9 cellular contexts compared by ENCODE assay signal in genomic region chr1:229253170-229253974, GRCh38. TPM values are rescaled to one million over a fixed set of nuclear protein-coding genes. Genes with fewer than 3 reads are reported as not detected.
DNase-seq lines count a peak whose midpoint lies in the region; ATAC-seq and TF ChIP-seq lines count a peak whose summit lies in the region.
"Had no signal": no experiment of that assay in that cellular context is flagged by ENCODE, and none has a peak within 500 bp of the region (broad histone marks: within the 10 kb centered on the region; RNA-seq: fewer than 3 reads in every experiment).

No MANE protein-coding gene starts in this region.

- H3K4me3 ChIP-seq in Peyer's patch (peak overlapping the region in 1 of 4 donors; percentile 35), epithelial cell of esophagus (ENCODE audit: low read length) (no peak overlapping the region)
- H3K4me3 ChIP-seq: SJSA1 had no signal

- DNase-seq in ELR (ENCODE audit: low read depth) (peak; percentile 43), Peyer's patch (peak in 1 of 3 donors; percentile 75), epithelial cell of esophagus (ENCODE audit: low read depth) (peak; percentile 83), superior temporal gyrus (ENCODE audit: extremely low spot score) (peak; percentile 33), pons (ENCODE audit: low spot score) (no peak), T-helper 9 cell (no peak), globus pallidus (ENCODE audit: low spot score) (no peak)

- H3K27ac ChIP-seq in Peyer's patch, result peak overlapping the region; percentile 47 to 80 (median 50)
- H3K27ac ChIP-seq: SJSA1 had no signal

- no peaks in the 10 kb centered on the region for H3K9me3 ChIP-seq in Peyer's patch
- H3K9me3 ChIP-seq: SJSA1 had no signal

- no peak for TF ChIP-seq POLR2A in Peyer's patch (IDR thresholded peaks at IDR 0.05)

- H3K36me3 ChIP-seq in Peyer's patch, result no peaks in the 10 kb centered on the region
- H3K36me3 ChIP-seq: SJSA1 had no signal

- H3K4me1 ChIP-seq in Peyer's patch, result peaks cover 0 to 11% (median 1%) of the 10 kb centered on the region in 4 donors

- no peaks in the 10 kb centered on the region for H3K27me3 ChIP-seq in Peyer's patch
- H3K27me3 ChIP-seq: SJSA1 had no signal

- peak; percentile 67 for ATAC-seq in HG03066 (IDR thresholded peaks at IDR 0.05; ENCODE audit: low read depth, unreplicated experiment)

- TF ChIP-seq CTCF in Peyer's patch (IDR thresholded peaks at IDR 0.05) (no peak), epithelial cell of esophagus (IDR thresholded peaks at IDR 0.05; ENCODE audit: insufficient read depth, low read depth, low read length, missing control alignments) (no peak)

RNA-seq across cellular contexts. Expression of gene RAB4A, which starts 17.5 kb away (rescaled TPM):
- 10 to 100 TPM; 22.1 to 36.7 (median 23.4) TPM for total RNA-seq in Peyer's patch

Comparison
In these comparisons a context has a peak if more than half of its experiments do, and no peak if none do; other contexts are left out.
1. DNase-seq: peak in ELR (single experiment), epithelial cell of esophagus (single experiment) and superior temporal gyrus (single experiment); none in pons (single experiment), T-helper 9 cell (single experiment) and globus pallidus (single experiment).